ENCODE assay signal across 32 cellular contexts in genomic region chr1:214593158-214593557, GRCh38.
"Had no signal": no experiment of that assay in that cellular context is flagged by ENCODE, and none has a peak within 500 bp of the region (broad histone marks: within the 10 kb centered on the region; RNA-seq: fewer than 3 reads in every experiment).

No MANE protein-coding gene starts in this region.

- FAIRE-seq: bronchial epithelial cell had no signal

- H3K36me3 ChIP-seq: ascending aorta, cardiac muscle cell, WERI-Rb-1 had no signal

- H3K27ac ChIP-seq: ascending aorta, cardiac muscle cell, WERI-Rb-1 had no signal

- H3K4me1 ChIP-seq: ascending aorta had no signal

- H3K4me3 ChIP-seq: ascending aorta, cardiac muscle cell had no signal

- H3K27me3 ChIP-seq: ascending aorta, cardiac muscle cell had no signal

- H3K9me3 ChIP-seq: ascending aorta had no signal

- ATAC-seq: activated CD4-positive, alpha-beta T cell treated with anti-CD3 and anti-CD28 coated beads for 36 hours; activated CD4-positive, CD25-positive, alpha-beta regulatory T cell treated with anti-CD3 and anti-CD28 coated beads, Interleukin-2, amount 50 U/mL, for 24 hours; activated CD8-positive, alpha-beta memory T cell treated with anti-CD3 and anti-CD28 coated beads, Interleukin-2, amount 10 ng/mL, durations not matched to agents 7 days and 5 days; activated CD8-positive, alpha-beta T cell treated with anti-CD3 and anti-CD28 coated beads, Interleukin-2, amount 10 ng/mL, durations not matched to agents 7 days and 5 days; activated naive CD8-positive, alpha-beta T cell treated with anti-CD3 and anti-CD28 coated beads, Interleukin-2, amount 50 U/mL, for 24 hours; WTC11 had no signal

- DNase-seq: activated CD4-positive, alpha-beta memory T cell treated with anti-CD3 and anti-CD28 coated beads, Interleukin-2, amount 10 ng/mL, durations not matched to agents 7 days and 5 days; activated CD4-positive, alpha-beta T cell treated with anti-CD3 and anti-CD28 coated beads for 1 hour; activated CD4-positive, alpha-beta T cell treated with anti-CD3 and anti-CD28 coated beads for 36 hours; activated CD4-positive, alpha-beta T cell treated with anti-CD3 and anti-CD28 coated beads for 48 hours; activated CD4-positive, alpha-beta T cell treated with anti-CD3 and anti-CD28 coated beads, Interleukin-2, amount 10 ng/mL, durations not matched to agents 7 days and 5 days; activated CD4-positive, alpha-beta T cell treated with anti-CD3 and anti-CD28 coated beads, Interleukin-2, amount 50 U/mL, for 48 hours; activated CD4-positive, CD25-positive, alpha-beta regulatory T cell; activated CD8-positive, alpha-beta memory T cell treated with anti-CD3 and anti-CD28 coated beads for 24 hours; activated CD8-positive, alpha-beta memory T cell treated with anti-CD3 and anti-CD28 coated beads, Interleukin-2, amount 10 ng/mL, durations not matched to agents 7 days and 5 days; activated CD8-positive, alpha-beta memory T cell treated with anti-CD3 and anti-CD28 coated beads, Interleukin-2, amount 50 U/mL, for 48 hours; activated CD8-positive, alpha-beta T cell treated with anti-CD3 and anti-CD28 coated beads, Interleukin-2, amount 10 ng/mL, durations not matched to agents 7 days and 5 days; activated effector memory CD4-positive, alpha-beta T cell treated with Interleukin-2 at 50 U/mL for 16 hours; activated gamma-delta T cell; activated naive CD4-positive, alpha-beta T cell treated with anti-CD3 and anti-CD28 coated beads, Interleukin-2, amount 10 ng/mL, durations not matched to agents 7 days and 5 days; activated naive CD4-positive, alpha-beta T cell treated with Interleukin-2 at 50 U/mL for 16 hours; activated naive CD8-positive, alpha-beta T cell treated with anti-CD3 and anti-CD28 coated beads, Interleukin-2, amount 10 ng/mL, durations not matched to agents 7 days and 5 days; activated naive CD8-positive, alpha-beta T cell treated with anti-CD3 and anti-CD28 coated beads, Interleukin-2, amount 50 U/mL, for 24 hours; activated T-cell treated with anti-CD3 and anti-CD28 coated beads, Interleukin-2, amount 50 U/mL, for 24 hours; activated T-cell treated with anti-CD3 and anti-CD28 coated beads, Interleukin-2, amount 50 U/mL, for 48 hours; amygdala; anterior cingulate cortex; caudate nucleus; cerebellar nuclear complex; T-helper 1 cell; T-helper 2 cell; T-helper 9 cell; WERI-Rb-1 had no signal
